In genomic region chr9:133397370-133397769, GRCh38 we compare ENCODE assay signal across 19 cellular contexts.
"Had no signal": no experiment of that assay in that cellular context is flagged by ENCODE, and none has a peak within 500 bp of the region (broad histone marks: within the 10 kb centered on the region; RNA-seq: fewer than 3 reads in every experiment).

No MANE protein-coding gene starts in this region.

- ATAC-seq: activated CD8-positive, alpha-beta T cell treated with anti-CD3 and anti-CD28 coated beads, Interleukin-2, amount 10 ng/mL, durations not matched to agents 7 days and 5 days; T-helper 17 cell had no signal

- H3K4me1 ChIP-seq: breast epithelium had no signal

- H3K36me3 ChIP-seq: breast epithelium, MG63 had no signal

- DNase-seq: activated CD4-positive, alpha-beta T cell treated with anti-CD3 and anti-CD28 coated beads for 48 hours; activated CD4-positive, alpha-beta T cell treated with anti-CD3 and anti-CD28 coated beads, Interleukin-2, amount 50 U/mL, for 4 hours; activated CD4-positive, CD25-positive, alpha-beta regulatory T cell treated with anti-CD3 and anti-CD28 coated beads, Interleukin-2, amount 50 U/mL, for 72 hours; activated CD8-positive, alpha-beta memory T cell treated with anti-CD3 and anti-CD28 coated beads, Interleukin-2, amount 50 U/mL, for 48 hours; activated CD8-positive, alpha-beta T cell treated with anti-CD3 and anti-CD28 coated beads, Interleukin-2, amount 10 ng/mL, durations not matched to agents 7 days and 5 days; activated naive CD4-positive, alpha-beta T cell treated with anti-CD3 and anti-CD28 coated beads, Interleukin-2, amount 50 U/mL, for 16 hours; activated naive CD8-positive, alpha-beta T cell treated with anti-CD3 and anti-CD28 coated beads, Interleukin-2, amount 10 ng/mL, durations not matched to agents 7 days and 5 days; activated T-cell treated with anti-CD3 and anti-CD28 coated beads, Interleukin-2, amount 50 U/mL, for 1 hour; aorta; NCI-H1105; NCI-H1436; NCI-H1694 treated with DMSO at 0.1 percent for 48 hours; NCI-H2029 treated with DMSO at 0.1 percent for 48 hours; NCI-H345; NCI-H510A treated with DMSO at 0.1 percent for 48 hours; T-helper 17 cell; T-helper 9 cell had no signal

- H3K4me3 ChIP-seq: breast epithelium, MG63 had no signal

- H3K9me3 ChIP-seq: breast epithelium, MG63 had no signal

- H3K27ac ChIP-seq: breast epithelium had no signal
